1 cellular context compared by ENCODE assay signal in genomic region chr10:19702215-19702614, GRCh38.
A peak's percentile ranks its signal among the peaks of the same experiment; 100 is the strongest.
TF ChIP-seq lines count a peak whose summit lies in the region.

No MANE protein-coding gene starts in this region.

TF ChIP-seq in SK-N-SH, 30 proteins besides CTCF, POLR2A, EP300 and RAD21 (continued from another document):
- TF ChIP-seq, protein P1, sequence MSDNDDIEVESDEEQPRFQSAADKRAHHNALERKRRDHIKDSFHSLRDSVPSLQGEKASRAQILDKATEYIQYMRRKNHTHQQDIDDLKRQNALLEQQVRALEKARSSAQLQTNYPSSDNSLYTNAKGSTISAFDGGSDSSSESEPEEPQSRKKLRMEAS (IDR thresholded peaks at IDR 0.05; ENCODE audit: low read depth), result 0 out of 2 replicates have a peak, but pooled peaks have one; percentile 28
- TF ChIP-seq MEF2A (IDR thresholded peaks at IDR 0.05; ENCODE audit: borderline replicate concordance, low read depth) (no peak), FOSL2 (IDR thresholded peaks at IDR 0.05; ENCODE audit: borderline replicate concordance, low read depth) (peak; percentile 83; the same call in 1 of the 2 replicates)
